ENCODE assay signal across 9 cellular contexts in the genomic region with DNA sequence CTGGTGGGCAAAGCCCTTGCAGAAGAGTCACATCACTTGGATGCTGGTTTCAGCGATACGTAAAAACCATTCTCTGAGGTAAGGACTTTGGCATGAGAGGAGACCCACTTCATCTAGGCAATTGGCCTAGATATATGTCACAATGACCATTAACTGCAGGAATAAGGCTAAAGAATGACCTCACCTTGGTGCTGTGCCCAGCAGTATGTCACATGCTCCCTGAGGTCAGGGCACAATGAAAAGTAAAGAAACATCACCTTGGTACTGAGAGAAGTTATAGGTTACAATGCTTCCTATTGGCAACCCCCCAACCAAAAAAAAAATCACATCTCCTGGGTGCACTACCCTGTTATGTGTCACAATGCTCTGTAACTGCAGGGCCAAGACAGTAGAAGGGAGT.
"Had no signal": no experiment of that assay in that cellular context is flagged by ENCODE, and none has a peak within 500 bp of the region (broad histone marks: within the 10 kb centered on the region; RNA-seq: fewer than 3 reads in every experiment).

No MANE protein-coding gene starts in this region.

- H3K27ac ChIP-seq: GM23248 had no signal

- H3K4me3 ChIP-seq: GM23248, GM23338, HAP-1 had no signal

- DNase-seq: GM23248, GOT3, H7, H9, HCEC 1CT, HFFc6 had no signal

- ATAC-seq: GM23338, HCT116 had no signal

- H3K9me3 ChIP-seq: HAP-1 had no signal

- H3K4me1 ChIP-seq: HAP-1 had no signal

- H3K36me3 ChIP-seq: HAP-1 had no signal
